Comparison of ENCODE assay signal across 8 cellular contexts in the genomic region with DNA sequence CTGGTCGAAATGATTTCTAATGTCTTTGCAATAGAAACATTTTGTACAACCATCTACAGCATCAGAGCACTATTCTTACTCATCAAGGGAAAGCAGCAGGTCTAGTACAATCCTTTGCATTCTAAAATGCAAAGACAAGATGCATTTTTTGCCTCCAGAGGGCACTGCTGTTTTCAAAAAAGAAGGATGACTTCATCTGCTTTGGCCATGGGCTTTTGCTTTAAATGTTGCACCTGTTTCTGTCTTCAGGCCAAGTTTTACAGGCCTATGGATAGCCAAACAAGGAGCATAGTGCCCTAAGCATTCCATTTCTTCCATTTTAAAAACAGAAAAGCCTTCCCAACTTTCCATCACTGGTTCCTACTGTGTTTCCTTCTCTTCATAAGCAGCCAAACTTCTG.
DNase-seq lines count a peak whose midpoint lies in the region; ATAC-seq, FAIRE-seq and TF ChIP-seq lines count a peak whose summit lies in the region.

No MANE protein-coding gene starts in this region.

- peak; percentile 44 for FAIRE-seq in RCC 7860 (lab: Jason Lieb, UNC)

- ATAC-seq in HG03520 (IDR thresholded peaks at IDR 0.05; ENCODE audit: unreplicated experiment) = no peak

- no peak for TF ChIP-seq EP300 in Ishikawa (IDR thresholded peaks at IDR 0.05; ENCODE audit: borderline replicate concordance)

- peak; percentile 78 for TF ChIP-seq RAD21 in Ishikawa (IDR thresholded peaks at IDR 0.05; ENCODE audit: low read depth)

- peak; percentile 68 for DNase-seq in activated CD8-positive, alpha-beta memory T cell treated with anti-CD3 and anti-CD28 coated beads for 24 hours
- no peak for DNase-seq in activated CD8-positive, alpha-beta memory T cell treated with anti-CD3 and anti-CD28 coated beads, Interleukin-2, amount 50 U/mL, for 48 hours
- DNase-seq in RCC 7860 (ENCODE audit: low spot score) = peak; percentile 12
- DNase-seq in activated naive CD4-positive, alpha-beta T cell treated with Interleukin-2 at 50 U/mL for 16 hours = peak; percentile 60
- DNase-seq in hepatic stellate cell (ENCODE audit: low spot score) = peak; percentile 53
- DNase-seq in stimulated activated CD4-positive, alpha-beta T cell treated with anti-CD3 and anti-CD28 coated beads, Interleukin-12 subunit alpha, Interleukin-12 subunit beta, amount 100 ng/mL, for 4 hours = peak; percentile 30

TF ChIP-seq in Ishikawa, 13 proteins besides CTCF, POLR2A, EP300 and RAD21:
- TF ChIP-seq, protein P1, sequence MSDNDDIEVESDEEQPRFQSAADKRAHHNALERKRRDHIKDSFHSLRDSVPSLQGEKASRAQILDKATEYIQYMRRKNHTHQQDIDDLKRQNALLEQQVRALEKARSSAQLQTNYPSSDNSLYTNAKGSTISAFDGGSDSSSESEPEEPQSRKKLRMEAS (IDR thresholded peaks at IDR 0.05) = no peak
- no peak for TF ChIP-seq ZBTB7A (IDR thresholded peaks at IDR 0.05; ENCODE audit: low read depth)
- no peak for TF ChIP-seq CEBPB (IDR thresholded peaks at IDR 0.05)
TF ChIP-seq in Ishikawa: peak in this region for 0.
